In genomic region chr2:175432021-175432420, GRCh38 we compare ENCODE assay signal across 17 cellular contexts.
DNase-seq lines count a peak whose midpoint lies in the region; ATAC-seq, FAIRE-seq and TF ChIP-seq lines count a peak whose summit lies in the region.
"Had no signal": no experiment of that assay in that cellular context is flagged by ENCODE, and none has a peak within 500 bp of the region (broad histone marks: within the 10 kb centered on the region; RNA-seq: fewer than 3 reads in every experiment).

No MANE protein-coding gene starts in this region.

- no peak overlapping the region for H3K9ac ChIP-seq in H1 (replicated peaks in 1 of 4; ENCODE audit: extremely low read depth in 1 of 4, low read depth in 3 of 4, low read length in 3 of 4)

- H3K4me3 ChIP-seq in A673 (ENCODE audit: low read depth, low read length, poor library complexity, severe bottlenecking) (peak overlapping the region; percentile 10), H1 (ENCODE audit: extremely low read depth in 1 of 4, insufficient read depth in 2 of 4, low read depth in 3 of 4, low read length in 4 of 4) (no peak overlapping the region), right atrium auricular region (no peak overlapping the region)
- H3K4me3 ChIP-seq: cardiac muscle cell, left ventricle myocardium inferior had no signal

- H3K9me3 ChIP-seq in A673 (ENCODE audit: low read depth, low read length, poor library complexity, severe bottlenecking) (peaks cover 12% of the 10 kb centered on the region), H1 (ENCODE audit: insufficient read depth in 2 of 2, low read depth in 1 of 2, low read length in 1 of 2) (peaks cover 4 to 9% of the 10 kb centered on the region in 2 experiments; a peak in 3 of 4 replicates), right atrium auricular region (peaks cover 0 to 6% of the 10 kb centered on the region in 2 donors)

- peak overlapping the region; percentile 74 for H3K27ac ChIP-seq in A673 (ENCODE audit: low read depth, low read length, poor library complexity, severe bottlenecking)
- H3K27ac ChIP-seq in H1 (ENCODE audit: low read depth, low read length) = no peak overlapping the region
- H3K27ac ChIP-seq in right atrium auricular region = no peak overlapping the region
- H3K27ac ChIP-seq: C4-2B, cardiac muscle cell, left ventricle myocardium inferior, RWPE1 had no signal

- no peak for TF ChIP-seq EP300 in H1 (IDR thresholded peaks at IDR 0.05; ENCODE audit: borderline replicate concordance in 1 of 2, low read depth in 2 of 2, low read length in 2 of 2)

- no TSS peak for BruUV-seq in A673 (replicated peaks; lab: Mats Ljungman, UMichigan)

- H2BK120ac ChIP-seq in H1 (replicated peaks; ENCODE audit: low read depth, low read length) = no peak overlapping the region

- no peak overlapping the region for H4K5ac ChIP-seq in H1 (ENCODE audit: insufficient read length, low read depth, low read length)

- H3K27me3 ChIP-seq in A673 (replicated peaks; ENCODE audit: insufficient read depth, low read depth, low read length, poor library complexity) = no peaks in the 10 kb centered on the region
- no peaks in the 10 kb centered on the region for H3K27me3 ChIP-seq in H1 (replicated peaks in 1 of 4; ENCODE audit: control insufficient read depth in 3 of 4, extremely low read depth in 1 of 4, insufficient read depth in 3 of 4, low read length in 3 of 4)
- H3K27me3 ChIP-seq in right atrium auricular region = no peaks in the 10 kb centered on the region
- H3K27me3 ChIP-seq: cardiac muscle cell had no signal

- WGBS in H1 (ENCODE audit: extremely low coverage in 1 of 2, insufficient coverage in 1 of 2, insufficient read length in 1 of 2, insufficient replicate concordance in 2 of 2, low coverage in 1 of 2, low lambda C conversion rate in 2 of 2, missing lambda C conversion rate in 1 of 2), 2 experiments = 90% methylated on average over 5 of the region's 5 CpGs; no CpG with 5 or more reads in 1 of the 2 experiments

- no peak overlapping the region for H2BK12ac ChIP-seq in H1 (ENCODE audit: low read depth, low read length)

- no peak for FAIRE-seq in H1 (lab: Jason Lieb, UNC)

- no peak overlapping the region for H3K23ac ChIP-seq in H1 (ENCODE audit: insufficient read length)

- POLR2A ChIA-PET in A673 (lab: Charles Lee; ENCODE audit: low non-redundant PET) (interaction anchor here (0.5 to 0.6 kb wide), 2 partner anchors 23 to 63 kb away, joined by 3 to 4 read pairs; no protein-coding TSS in a partner anchor), H1 (lab: Charles Lee; ENCODE audit: partially characterized antibody) (no interaction called here)

- peak; percentile 94 for DNase-seq in A673 (ENCODE audit: low spot score)
- peak; percentile 86 for DNase-seq in NCI-H1436 treated with DMSO at 0.1 percent for 48 hours (lab: John Stamatoyannopoulos, UW)
- DNase-seq in NCI-H345 (lab: John Stamatoyannopoulos, UW) = peak; percentile 92
- no peak for DNase-seq in H1 (ENCODE audit: low read depth in 1 of 2, low spot score in 2 of 2)
- DNase-seq in T-helper 9 cell = no peak
- DNase-seq in right atrium auricular region (ENCODE audit: low spot score) = no peak
- DNase-seq in left cardiac atrium = no peak
- no peak for DNase-seq in amniotic stem cell (lab: John Stamatoyannopoulos, UW)
- DNase-seq: 8988T; effector CD8-positive, alpha-beta T cell; EL; KG1; left ventricle myocardium inferior; NCI-H524 treated with DMSO at 0.1 percent for 48 hours had no signal

- ATAC-seq in left cardiac atrium = no peak

- H3K4me2 ChIP-seq in H1 (ENCODE audit: insufficient read depth in 1 of 2, low read depth in 2 of 2, low read length in 2 of 2) = no peak overlapping the region

- no peaks in the 10 kb centered on the region for H3K23me2 ChIP-seq in H1 (ENCODE audit: low read depth, low read length)

- H3K4me1 ChIP-seq in A673 (ENCODE audit: insufficient read depth, low read length, poor library complexity, severe bottlenecking) (peaks cover 41% of the 10 kb centered on the region), H1 (replicated peaks in 1 of 4; ENCODE audit: control insufficient read depth in 3 of 4, insufficient read depth in 4 of 4, low read length in 3 of 4) (no peaks in the 10 kb centered on the region), right atrium auricular region (no peaks in the 10 kb centered on the region)
- H3K4me1 ChIP-seq: left ventricle myocardium inferior had no signal

- no peak overlapping the region for H4K8ac ChIP-seq in H1 (ENCODE audit: extremely low read depth, insufficient read depth, low read length)

- peak overlapping the region; percentile 76 for H2AFZ ChIP-seq in H1 (ENCODE audit: low read length)

- no peak overlapping the region for H2BK5ac ChIP-seq in H1 (ENCODE audit: low read depth, low read length)

- CTCF ChIA-PET in A673 (lab: Charles Lee) (interaction anchor here (0.6 to 1.1 kb wide), 3 partner anchors 23 to 59 kb away, joined by 3 to 6 read pairs (median 4); no protein-coding TSS in a partner anchor), H1 (lab: Charles Lee; ENCODE audit: partially characterized antibody) (interaction anchor here (0.9 to 2.6 kb wide), 4 partner anchors 9 to 27 kb away, joined by 3 to 9 read pairs (median 6); no protein-coding TSS in a partner anchor)

- H3K79me1 ChIP-seq in H1 (ENCODE audit: low read depth, low read length) = no peaks in the 10 kb centered on the region

- no peak overlapping the region for H3K56ac ChIP-seq in H1 (replicated peaks; ENCODE audit: insufficient read length, low read depth, low read length)

- H3K18ac ChIP-seq in H1 (ENCODE audit: extremely low read depth, low read length) = no peak overlapping the region

- no peak for TF ChIP-seq POLR2A in H1 (IDR thresholded peaks at IDR 0.05; ENCODE audit: control extremely low read depth in 1 of 2, low read depth in 2 of 2, low read length in 2 of 2)

- H3K36me3 ChIP-seq in A673 (ENCODE audit: insufficient read depth, low read length, poor library complexity, severe bottlenecking) = no peaks in the 10 kb centered on the region
- no peaks in the 10 kb centered on the region; a peak in 1 of 8 replicates for H3K36me3 ChIP-seq in H1 (ENCODE audit: control insufficient read depth in 2 of 4, insufficient read depth in 4 of 4, low read length in 3 of 4)
- H3K36me3 ChIP-seq in right atrium auricular region = no peaks in the 10 kb centered on the region
- H3K36me3 ChIP-seq: cardiac muscle cell, left ventricle myocardium inferior had no signal

- TF ChIP-seq CTCF in A673 (conservative IDR thresholded peaks at IDR 0.05; ENCODE audit: low read depth, low read length) (no peak), H1 (IDR thresholded peaks at IDR 0.05; ENCODE audit: control extremely low read depth in 1 of 3, insufficient read depth in 1 of 3, low read depth in 1 of 3, low read length in 3 of 3) (no peak), right atrium auricular region (IDR thresholded peaks at IDR 0.05) (no peak)

- no peak overlapping the region for H4K91ac ChIP-seq in H1 (replicated peaks; ENCODE audit: insufficient read length, low read length)

- no peak overlapping the region for H2BK15ac ChIP-seq in H1 (ENCODE audit: low read length)

- no peaks in the 10 kb centered on the region for H4K20me1 ChIP-seq in H1 (replicated peaks in 1 of 2; ENCODE audit: control insufficient read depth in 1 of 2, insufficient read depth in 2 of 2, low read length in 2 of 2)

- no peaks in the 10 kb centered on the region for H3K79me2 ChIP-seq in H1 (ENCODE audit: control insufficient read depth in 1 of 2, insufficient read depth in 2 of 2, low read length in 2 of 2)

- intact Hi-C loops in A673 (cut with micrococcal nuclease; ENCODE audit: unreplicated experiment) = no loop called here
- intact Hi-C loops in left cardiac atrium (cut with DNase I) = no loop called here

- no peak overlapping the region for H3K4ac ChIP-seq in H1 (replicated peaks; ENCODE audit: insufficient read length, low read depth, low read length)

- H2BK20ac ChIP-seq in H1 (ENCODE audit: low read length) = no peak overlapping the region

- no peak overlapping the region for H2AK5ac ChIP-seq in H1 (ENCODE audit: low read depth, low read length)

- TF ChIP-seq RAD21 in H1 (IDR thresholded peaks at IDR 0.05 in 1 of 2, conservative IDR thresholded peaks at IDR 0.05 in 1 of 2; ENCODE audit: low read depth in 2 of 2, low read length in 2 of 2) = no peak

- no peak overlapping the region for H3K14ac ChIP-seq in H1 (ENCODE audit: insufficient read length)

TF ChIP-seq in H1, 55 proteins besides CTCF, POLR2A, EP300 and RAD21 (continues in another document):
- no peak for TF ChIP-seq USF2 (IDR thresholded peaks at IDR 0.05; ENCODE audit: low read length)
- no peak for TF ChIP-seq RBBP5 (IDR thresholded peaks at IDR 0.05; ENCODE audit: borderline replicate concordance, low read depth, low read length)

Comparison
In these comparisons a context has a peak if more than half of its experiments do, and no peak if none do; other contexts are left out.
1. DNase-seq: peak in A673 (single experiment), NCI-H1436 treated with DMSO at 0.1 percent for 48 hours (single experiment) and NCI-H345 (single experiment); none in H1 (0 of 2), T-helper 9 cell (single experiment), right atrium auricular region (single experiment), left cardiac atrium (single experiment) and amniotic stem cell (single experiment).